ENCODE assay signal across 12 cellular contexts in genomic region chr15:57217716-57218598, GRCh38.
DNase-seq lines count a peak whose midpoint lies in the region; ATAC-seq and TF ChIP-seq lines count a peak whose summit lies in the region.
"Had no signal": no experiment of that assay in that cellular context is flagged by ENCODE, and none has a peak within 500 bp of the region (broad histone marks: within the 10 kb centered on the region; RNA-seq: fewer than 3 reads in every experiment).

No MANE protein-coding gene starts in this region.

- H3K36me3 ChIP-seq in osteoblast (ENCODE audit: insufficient read depth, low read length) = no peaks in the 10 kb centered on the region
- no peaks in the 10 kb centered on the region for H3K36me3 ChIP-seq in naive thymus-derived CD4-positive, alpha-beta T cell (ENCODE audit: control insufficient read depth in 2 of 3, insufficient read depth in 3 of 3, low read length in 3 of 3)
- H3K36me3 ChIP-seq: heart right ventricle had no signal

- no peak overlapping the region for H2AFZ ChIP-seq in osteoblast (ENCODE audit: low read length)

- H3K27ac ChIP-seq in dorsolateral prefrontal cortex = peak overlapping the region in 45 of 59 donors; percentile 1 to 80 (median 55)
- H3K27ac ChIP-seq in osteoblast (ENCODE audit: low read depth, low read length) = peak overlapping the region; percentile 62
- no peak overlapping the region for H3K27ac ChIP-seq in naive thymus-derived CD4-positive, alpha-beta T cell (ENCODE audit: low read depth, low read length)

- H3K36me3 Mint-ChIP-seq in activated CD8-positive, alpha-beta T cell treated with anti-CD3 and anti-CD28 coated beads for 36 hours (ENCODE audit: low read depth) = no peaks in the 10 kb centered on the region
- no peaks in the 10 kb centered on the region for H3K36me3 Mint-ChIP-seq in naive thymus-derived CD4-positive, alpha-beta T cell
- H3K36me3 Mint-ChIP-seq: IgD-negative memory B cell, T-cell had no signal

- peak overlapping the region; percentile 72 for H3K4me2 ChIP-seq in osteoblast (ENCODE audit: insufficient read depth, low read length)

- peaks cover 32% of the 10 kb centered on the region for H3K4me1 Mint-ChIP-seq in activated CD8-positive, alpha-beta T cell treated with anti-CD3 and anti-CD28 coated beads for 36 hours (ENCODE audit: low read depth)
- H3K4me1 Mint-ChIP-seq in naive thymus-derived CD4-positive, alpha-beta T cell = peaks cover 2 to 64% (median 43%) of the 10 kb centered on the region in 7 donors

- H4K20me1 ChIP-seq in osteoblast (ENCODE audit: insufficient read depth, low read length) = no peaks in the 10 kb centered on the region

- peaks cover 45% of the 10 kb centered on the region for H3K79me2 ChIP-seq in osteoblast (ENCODE audit: insufficient read depth, low read length)

- peaks cover 81% of the 10 kb centered on the region for H3K4me1 ChIP-seq in osteoblast (ENCODE audit: insufficient read depth, low read length)
- H3K4me1 ChIP-seq in naive thymus-derived CD4-positive, alpha-beta T cell (ENCODE audit: control insufficient read depth in 2 of 2, insufficient read depth in 2 of 2, low read length in 2 of 2) = no peaks in the 10 kb centered on the region

- no peak overlapping the region for H3K27ac Mint-ChIP-seq in activated CD8-positive, alpha-beta T cell treated with anti-CD3 and anti-CD28 coated beads for 36 hours
- no peak overlapping the region for H3K27ac Mint-ChIP-seq in naive thymus-derived CD4-positive, alpha-beta T cell
- H3K27ac Mint-ChIP-seq: activated naive CD4-positive, alpha-beta T cell treated with anti-CD3 and anti-CD28 coated beads for 36 hours; IgD-negative memory B cell; T-cell had no signal

- no peaks in the 10 kb centered on the region for H3K9me3 Mint-ChIP-seq in activated CD8-positive, alpha-beta T cell treated with anti-CD3 and anti-CD28 coated beads for 36 hours
- no peaks in the 10 kb centered on the region for H3K9me3 Mint-ChIP-seq in naive thymus-derived CD4-positive, alpha-beta T cell
- H3K9me3 Mint-ChIP-seq: activated naive CD4-positive, alpha-beta T cell treated with anti-CD3 and anti-CD28 coated beads for 36 hours; IgD-negative memory B cell; T-cell had no signal

- POLR2A ChIA-PET in activated CD8-positive, alpha-beta T cell treated with anti-CD3 and anti-CD28 coated beads for 36 hours (lab: Charles Lee) = interaction anchor here (0.5 to 0.6 kb wide), 2 partner anchors 10 to 94 kb away, joined by 3 to 4 read pairs; no protein-coding TSS in a partner anchor
- POLR2A ChIA-PET in naive thymus-derived CD4-positive, alpha-beta T cell (lab: Charles Lee) = no interaction called here

- no peak for ATAC-seq in activated CD8-positive, alpha-beta T cell treated with anti-CD3 and anti-CD28 coated beads for 36 hours
- ATAC-seq in naive thymus-derived CD4-positive, alpha-beta T cell = no peak
- ATAC-seq: T-cell had no signal

- H3K4me3 ChIP-seq in dorsolateral prefrontal cortex (peak overlapping the region in 49 of 59 donors; percentile 1 to 59 (median 29)), osteoblast (ENCODE audit: insufficient read depth, low read length) (peak overlapping the region; percentile 41)
- no peak overlapping the region for H3K4me3 ChIP-seq in naive thymus-derived CD4-positive, alpha-beta T cell (ENCODE audit: low read length)

- peak in 3 of 56 donors; percentile 12 to 28 (median 22) for TF ChIP-seq CTCF in dorsolateral prefrontal cortex (IDR thresholded peaks at IDR 0.05 in 54 of 56, conservative IDR thresholded peaks at IDR 0.05 in 2 of 56; ENCODE audit: low read depth in 1 of 56, partially characterized antibody in 56 of 56)
- no peak for TF ChIP-seq CTCF in osteoblast (IDR thresholded peaks at IDR 0.05; ENCODE audit: extremely low read depth, low read depth, low read length)
- no peak for TF ChIP-seq CTCF in activated CD8-positive, alpha-beta T cell treated with anti-CD3 and anti-CD28 coated beads for 36 hours (IDR thresholded peaks at IDR 0.05)

- intact Hi-C loops in dorsolateral prefrontal cortex (cut with DNase I) = loop anchor here in 1 of 2 donors (10.0 kb wide), 2 partner anchors 303 to 723 kb away; partner anchors contain the start of gene TCF12
- intact Hi-C loops in activated CD8-positive, alpha-beta T cell treated with anti-CD3 and anti-CD28 coated beads for 36 hours (cut with micrococcal nuclease) = no loop called here
- intact Hi-C loops in naive thymus-derived CD4-positive, alpha-beta T cell (cut with micrococcal nuclease) = loop anchor here (10.0 kb wide), 2 partner anchors 293 to 393 kb away; no protein-coding TSS in a partner anchor

- H3K27me3 ChIP-seq in dorsolateral prefrontal cortex (no peaks in the 10 kb centered on the region), osteoblast (ENCODE audit: insufficient read depth, low read length) (no peaks in the 10 kb centered on the region)
- no peaks in the 10 kb centered on the region for H3K27me3 ChIP-seq in naive thymus-derived CD4-positive, alpha-beta T cell (ENCODE audit: control insufficient read depth in 2 of 2, insufficient read depth in 2 of 2, low read length in 2 of 2)
- H3K27me3 ChIP-seq: heart right ventricle had no signal

- no peaks in the 10 kb centered on the region for H3K27me3 Mint-ChIP-seq in activated CD8-positive, alpha-beta T cell treated with anti-CD3 and anti-CD28 coated beads for 36 hours
- H3K27me3 Mint-ChIP-seq in naive thymus-derived CD4-positive, alpha-beta T cell = no peaks in the 10 kb centered on the region
- H3K27me3 Mint-ChIP-seq: IgD-negative memory B cell, T-cell had no signal

- CTCF ChIA-PET in activated CD8-positive, alpha-beta T cell treated with anti-CD3 and anti-CD28 coated beads for 36 hours (lab: Charles Lee) = interaction anchor here (1.4 kb wide), 1 partner anchor 300 kb away, joined by 4 read pairs; the partner anchor contains the start of gene TCF12
- CTCF ChIA-PET in naive thymus-derived CD4-positive, alpha-beta T cell (lab: Charles Lee) = interaction anchor here (0.5 to 0.9 kb wide), 2 partner anchors 10 to 29 kb away, joined by 3 read pairs; no protein-coding TSS in a partner anchor

- DNase-seq in ELR (ENCODE audit: low read depth) (peak; percentile 62), NAMALWA (ENCODE audit: low spot score) (peak; percentile 38), dorsolateral prefrontal cortex (no peak), osteoblast (ENCODE audit: insufficient read length, low spot score, missing footprints) (no peak), kidney tubule cell (ENCODE audit: low spot score) (no peak)
- no peak for DNase-seq in activated CD8-positive, alpha-beta T cell treated with anti-CD3 and anti-CD28 coated beads for 36 hours
- DNase-seq in naive thymus-derived CD4-positive, alpha-beta T cell = no peak
- DNase-seq in activated CD4-positive, CD25-positive, alpha-beta regulatory T cell (lab: John Stamatoyannopoulos, UW) = no peak
- DNase-seq: activated naive CD4-positive, alpha-beta T cell treated with anti-CD3 and anti-CD28 coated beads for 36 hours; heart right ventricle; T-cell had no signal

- H3K9me3 ChIP-seq in osteoblast (ENCODE audit: low read depth, low read length) = no peaks in the 10 kb centered on the region
- no peaks in the 10 kb centered on the region for H3K9me3 ChIP-seq in naive thymus-derived CD4-positive, alpha-beta T cell (ENCODE audit: control insufficient read depth in 2 of 3, low read length in 3 of 3)
- H3K9me3 ChIP-seq: heart right ventricle had no signal

- no peak overlapping the region for H3K4me3 Mint-ChIP-seq in activated CD8-positive, alpha-beta T cell treated with anti-CD3 and anti-CD28 coated beads for 36 hours
- H3K4me3 Mint-ChIP-seq in naive thymus-derived CD4-positive, alpha-beta T cell = peak overlapping the region in 4 of 10 donors; percentile 3 to 28 (median 5)
- H3K4me3 Mint-ChIP-seq: activated naive CD4-positive, alpha-beta T cell treated with anti-CD3 and anti-CD28 coated beads for 36 hours; T-cell had no signal

Comparison
In these comparisons a context has a peak if more than half of its experiments do, and no peak if none do; other contexts are left out.
1. DNase-seq: peak in ELR (single experiment) and NAMALWA (single experiment); none in dorsolateral prefrontal cortex (0 of 10), osteoblast (single experiment), kidney tubule cell (single experiment), activated CD8-positive, alpha-beta T cell treated with anti-CD3 and anti-CD28 coated beads for 36 hours (single experiment), naive thymus-derived CD4-positive, alpha-beta T cell (0 of 9) and activated CD4-positive, CD25-positive, alpha-beta regulatory T cell (0 of 4).